14 cellular contexts compared by ENCODE assay signal in genomic region chr3:192487032-192487431, GRCh38.
DNase-seq lines count a peak whose midpoint lies in the region; ATAC-seq and TF ChIP-seq lines count a peak whose summit lies in the region.
"Had no signal": no experiment of that assay in that cellular context is flagged by ENCODE, and none has a peak within 500 bp of the region (broad histone marks: within the 10 kb centered on the region; RNA-seq: fewer than 3 reads in every experiment).

No MANE protein-coding gene starts in this region.

- no peaks in the 10 kb centered on the region for H3K27me3 ChIP-seq in left ventricle myocardium inferior (ENCODE audit: low read depth)
- no peaks in the 10 kb centered on the region for H3K27me3 ChIP-seq in hepatocyte
- H3K27me3 ChIP-seq: BLaER1 treated with 17β-estradiol and CSF1 and Interleukin-3, amounts not matched to agents 10 nM and 100 nM had no signal

- H3K27ac ChIP-seq in left ventricle myocardium inferior (replicated peaks) (no peak overlapping the region), hepatocyte (no peak overlapping the region)
- H3K27ac ChIP-seq: BLaER1 treated with 17β-estradiol and CSF1 and Interleukin-3, amounts not matched to agents 10 nM and 100 nM had no signal

- no peaks in the 10 kb centered on the region for H3K36me3 ChIP-seq in left ventricle myocardium inferior
- no peaks in the 10 kb centered on the region for H3K36me3 ChIP-seq in hepatocyte (replicated peaks; ENCODE audit: insufficient read depth, low read depth)
- H3K36me3 ChIP-seq: BLaER1 treated with 17β-estradiol and CSF1 and Interleukin-3, amounts not matched to agents 10 nM and 100 nM had no signal

- H2AFZ ChIP-seq in hepatocyte: no peak overlapping the region

- DNase-seq in Right ventricle myocardium inferior (ENCODE audit: missing footprints): no peak
- DNase-seq in left ventricle myocardium inferior: no peak
- DNase-seq in HT-29 (ENCODE audit: low spot score): peak; percentile 10
- peak; percentile 11 for DNase-seq in hepatocyte (ENCODE audit: low spot score)
- peak; percentile 2 for DNase-seq in renal cortical epithelial cell (ENCODE audit: low read depth)
- no peak for DNase-seq in T-helper 1 cell
- DNase-seq in activated CD4-positive, alpha-beta T cell treated with anti-CD3 and anti-CD28 coated beads, Interleukin-2, amount 10 ng/mL, durations not matched to agents 7 days and 5 days: no peak
- DNase-seq: ACHN; CD4-positive, CD25-positive, alpha-beta regulatory T cell; DND-41; GDM1; HCEC 1CT; HFFc6 had no signal

- POLR2A ChIA-PET in activated CD4-positive, alpha-beta T cell treated with anti-CD3 and anti-CD28 coated beads, Interleukin-2, amount 10 ng/mL, durations not matched to agents 7 days and 5 days (lab: Charles Lee): no interaction called here

- peak; percentile 29 for ATAC-seq in Right ventricle myocardium inferior

- no peaks in the 10 kb centered on the region for H3K4me1 Mint-ChIP-seq in activated CD4-positive, alpha-beta T cell treated with anti-CD3 and anti-CD28 coated beads, Interleukin-2, amount 10 ng/mL, durations not matched to agents 7 days and 5 days
- H3K4me1 Mint-ChIP-seq: CD4-positive, CD25-positive, alpha-beta regulatory T cell had no signal

- no peak overlapping the region for H3K4me2 ChIP-seq in hepatocyte
- H3K4me2 ChIP-seq: BLaER1 treated with 17β-estradiol and CSF1 and Interleukin-3, amounts not matched to agents 10 nM and 100 nM had no signal

- no peaks in the 10 kb centered on the region for H3K79me2 ChIP-seq in hepatocyte

- H3K9me3 ChIP-seq in left ventricle myocardium inferior (replicated peaks) (no peaks in the 10 kb centered on the region), hepatocyte (ENCODE audit: low read depth) (no peaks in the 10 kb centered on the region)
- H3K9me3 ChIP-seq: BLaER1 treated with 17β-estradiol and CSF1 and Interleukin-3, amounts not matched to agents 10 nM and 100 nM had no signal

- intact Hi-C loops in Right ventricle myocardium inferior (cut with DNase I): no loop called here
- intact Hi-C loops in left ventricle myocardium inferior (cut with micrococcal nuclease): no loop called here

- H3K4me3 Mint-ChIP-seq in activated CD4-positive, alpha-beta T cell treated with anti-CD3 and anti-CD28 coated beads, Interleukin-2, amount 10 ng/mL, durations not matched to agents 7 days and 5 days: no peak overlapping the region
- H3K4me3 Mint-ChIP-seq: CD4-positive, CD25-positive, alpha-beta regulatory T cell; HFFc6 had no signal

- WGBS in hepatocyte (ENCODE audit: low lambda C conversion rate, missing lambda C conversion rate): 75% methylated on average over 3 of the region's 3 CpGs

- no peaks in the 10 kb centered on the region for H3K36me3 Mint-ChIP-seq in activated CD4-positive, alpha-beta T cell treated with anti-CD3 and anti-CD28 coated beads, Interleukin-2, amount 10 ng/mL, durations not matched to agents 7 days and 5 days (ENCODE audit: low read depth)
- H3K36me3 Mint-ChIP-seq: CD4-positive, CD25-positive, alpha-beta regulatory T cell had no signal

- H3K4me3 ChIP-seq in left ventricle myocardium inferior (no peak overlapping the region), hepatocyte (no peak overlapping the region)
- H3K4me3 ChIP-seq: BLaER1 treated with 17β-estradiol and CSF1 and Interleukin-3, amounts not matched to agents 10 nM and 100 nM had no signal

- H3K9me3 Mint-ChIP-seq in activated CD4-positive, alpha-beta T cell treated with anti-CD3 and anti-CD28 coated beads, Interleukin-2, amount 10 ng/mL, durations not matched to agents 7 days and 5 days: no peaks in the 10 kb centered on the region

- no peaks in the 10 kb centered on the region for H3K9me2 ChIP-seq in hepatocyte (replicated peaks; ENCODE audit: insufficient read depth)

- H3K4me1 ChIP-seq in left ventricle myocardium inferior (peaks cover 75% of the 10 kb centered on the region), hepatocyte (ENCODE audit: insufficient read depth) (no peaks in the 10 kb centered on the region)
- H3K4me1 ChIP-seq: BLaER1 treated with 17β-estradiol and CSF1 and Interleukin-3, amounts not matched to agents 10 nM and 100 nM had no signal

- CTCF ChIA-PET in activated CD4-positive, alpha-beta T cell treated with anti-CD3 and anti-CD28 coated beads, Interleukin-2, amount 10 ng/mL, durations not matched to agents 7 days and 5 days (lab: Charles Lee): no interaction called here

- H4K20me1 ChIP-seq in hepatocyte (ENCODE audit: insufficient read depth, poor library complexity, severe bottlenecking): no peaks in the 10 kb centered on the region
- H4K20me1 ChIP-seq: BLaER1 treated with 17β-estradiol and CSF1 and Interleukin-3, amounts not matched to agents 10 nM and 100 nM had no signal

- no peaks in the 10 kb centered on the region for H3K27me3 Mint-ChIP-seq in activated CD4-positive, alpha-beta T cell treated with anti-CD3 and anti-CD28 coated beads, Interleukin-2, amount 10 ng/mL, durations not matched to agents 7 days and 5 days
- H3K27me3 Mint-ChIP-seq: CD4-positive, CD25-positive, alpha-beta regulatory T cell had no signal

- TF ChIP-seq CTCF in left ventricle myocardium inferior (IDR thresholded peaks at IDR 0.05; ENCODE audit: borderline replicate concordance): no peak
- no peak for TF ChIP-seq CTCF in hepatocyte (IDR thresholded peaks at IDR 0.05; ENCODE audit: poor library complexity)

- H3K27ac Mint-ChIP-seq in activated CD4-positive, alpha-beta T cell treated with anti-CD3 and anti-CD28 coated beads, Interleukin-2, amount 10 ng/mL, durations not matched to agents 7 days and 5 days: no peak overlapping the region
- H3K27ac Mint-ChIP-seq: CD4-positive, CD25-positive, alpha-beta regulatory T cell; HFFc6 had no signal

Comparison
In these comparisons a context has a peak if more than half of its experiments do, and no peak if none do; other contexts are left out.
1. DNase-seq: peak in HT-29 (single experiment), hepatocyte (single experiment) and renal cortical epithelial cell (single experiment); none in Right ventricle myocardium inferior (single experiment), left ventricle myocardium inferior (single experiment), T-helper 1 cell (0 of 5) and activated CD4-positive, alpha-beta T cell treated with anti-CD3 and anti-CD28 coated beads, Interleukin-2, amount 10 ng/mL, durations not matched to agents 7 days and 5 days (single experiment).